Comparison of ENCODE assay signal across 11 cellular contexts in the genomic region with DNA sequence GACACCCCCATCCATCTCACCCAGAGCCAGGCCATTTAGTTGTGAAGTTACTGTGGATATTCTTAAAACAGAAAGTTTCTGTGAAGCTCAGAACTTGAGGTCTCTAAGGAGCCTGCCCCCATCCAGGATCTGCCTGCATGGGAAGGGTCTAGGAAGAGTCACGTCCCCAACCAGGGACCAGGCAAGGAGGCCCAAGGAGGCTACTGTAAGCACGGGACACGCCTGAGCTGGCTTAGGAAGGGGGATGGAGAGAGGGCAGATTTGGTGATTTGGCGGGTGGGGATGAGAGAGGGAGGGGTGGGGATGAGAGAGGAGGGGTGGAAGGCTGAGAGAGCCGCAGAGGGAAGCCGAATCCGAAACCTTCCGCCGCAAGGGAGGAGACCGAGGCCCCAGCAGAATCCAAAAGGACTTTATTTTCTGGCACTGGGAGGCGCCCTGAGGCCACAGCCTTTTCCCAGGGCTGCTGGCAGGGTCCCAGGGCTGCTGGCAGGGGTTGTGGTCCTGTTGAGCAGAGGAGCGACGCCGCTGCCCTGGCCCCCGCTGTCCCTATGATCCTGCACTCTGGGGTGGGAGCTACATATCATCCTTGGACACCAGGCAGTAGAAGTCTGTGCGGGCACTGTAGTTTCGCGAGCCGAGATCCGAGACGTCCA. TPM values are rescaled to one million over a fixed set of nuclear protein-coding genes. Genes with fewer than 3 reads are reported as not detected.
DNase-seq lines count a peak whose midpoint lies in the region; ATAC-seq and TF ChIP-seq lines count a peak whose summit lies in the region.
"Had no signal": no experiment of that assay in that cellular context is flagged by ENCODE, and none has a peak within 500 bp of the region (broad histone marks: within the 10 kb centered on the region; RNA-seq: fewer than 3 reads in every experiment).

No MANE protein-coding gene starts in this region.

- 73% methylated on average over 14 of the region's 21 CpGs for WGBS in mammary epithelial cell (ENCODE audit: low coverage, missing lambda C conversion rate)

- 0 out of 3 replicates have a peak, but pooled peaks have one; percentile 0 for ATAC-seq in RWPE2 (ENCODE audit: low read depth)
- no peak for ATAC-seq in activated CD4-positive, CD25-positive, alpha-beta regulatory T cell treated with anti-CD3 and anti-CD28 coated beads, Interleukin-2, amount 50 U/mL, for 24 hours
- ATAC-seq: activated naive CD4-positive, alpha-beta T cell treated with anti-CD3 and anti-CD28 coated beads, Interleukin-2, amount 50 U/mL, for 72 hours had no signal

- no peaks in the 10 kb centered on the region for H3K9me3 ChIP-seq in RWPE2 (ENCODE audit: severe bottlenecking)
- H3K9me3 ChIP-seq in neural progenitor cell (ENCODE audit: low read depth) = no peaks in the 10 kb centered on the region
- H3K9me3 ChIP-seq in mammary epithelial cell (replicated peaks; ENCODE audit: insufficient read depth, low read length) = no peaks in the 10 kb centered on the region

- no TSS peak for BruUV-seq in mammary epithelial cell (replicated peaks; lab: Mats Ljungman, UMichigan)

- H3K36me3 Mint-ChIP-seq in neural progenitor cell = no peaks in the 10 kb centered on the region
- H3K36me3 Mint-ChIP-seq: activated naive CD4-positive, alpha-beta T cell treated with anti-CD3 and anti-CD28 coated beads, Interleukin-2, amount 50 U/mL, for 72 hours had no signal

- H3K36me3 ChIP-seq in RWPE2 (ENCODE audit: low read depth) = peaks cover 23% of the 10 kb centered on the region
- H3K36me3 ChIP-seq in neural progenitor cell = no peaks in the 10 kb centered on the region
- H3K36me3 ChIP-seq in mammary epithelial cell (ENCODE audit: insufficient read depth, low read length) = peaks cover 12% of the 10 kb centered on the region

- H3K4me1 Mint-ChIP-seq in neural progenitor cell = no peaks in the 10 kb centered on the region

- dilution Hi-C loops in mammary epithelial cell (cut with HindIII; ENCODE audit: low sequenced_read_pairs) = no loop called here

- H3K79me2 ChIP-seq in neural progenitor cell (ENCODE audit: low read depth) = no peaks in the 10 kb centered on the region
- H3K79me2 ChIP-seq in mammary epithelial cell (ENCODE audit: insufficient read depth, low read length) = peaks cover 25% of the 10 kb centered on the region

- H3K4me3 ChIP-seq in RWPE2 (ENCODE audit: severe bottlenecking) (no peak overlapping the region), fibroblast of pulmonary artery (replicated peaks; ENCODE audit: low read depth, low read length) (no peak overlapping the region), neural progenitor cell (no peak overlapping the region), mammary epithelial cell (replicated peaks in 1 of 3; ENCODE audit: insufficient read depth in 1 of 3, low read depth in 2 of 3, low read length in 3 of 3) (no peak overlapping the region)

- peak overlapping the region; percentile 72 for H3K27ac Mint-ChIP-seq in neural progenitor cell

- no peaks in the 10 kb centered on the region for H3K9me3 Mint-ChIP-seq in neural progenitor cell
- H3K9me3 Mint-ChIP-seq: activated naive CD4-positive, alpha-beta T cell treated with anti-CD3 and anti-CD28 coated beads, Interleukin-2, amount 50 U/mL, for 72 hours had no signal

- H3K4me2 ChIP-seq in neural progenitor cell = no peak overlapping the region
- H3K4me2 ChIP-seq in mammary epithelial cell (ENCODE audit: insufficient read depth, low read depth, low read length) = no peak overlapping the region

- H3K27me3 ChIP-seq in RWPE2 (ENCODE audit: insufficient read depth, poor library complexity, severe bottlenecking) (no peaks in the 10 kb centered on the region), neural progenitor cell (peaks cover 19% of the 10 kb centered on the region), mammary epithelial cell (ENCODE audit: insufficient read depth, low read length) (no peaks in the 10 kb centered on the region)

- TF ChIP-seq CTCF in RWPE2 (IDR thresholded peaks at IDR 0.05; ENCODE audit: poor library complexity, severe bottlenecking) = no peak
- no peak for TF ChIP-seq CTCF in fibroblast of pulmonary artery (IDR thresholded peaks at IDR 0.05; ENCODE audit: low read length, missing control alignments)
- TF ChIP-seq CTCF in neural progenitor cell (IDR thresholded peaks at IDR 0.05) = no peak
- TF ChIP-seq CTCF in mammary epithelial cell (conservative IDR thresholded peaks at IDR 0.05 in 1 of 2, IDR thresholded peaks at IDR 0.05 in 1 of 2; ENCODE audit: extremely low read depth in 1 of 2, insufficient read depth in 1 of 2, low read depth in 1 of 2, low read length in 2 of 2) = no peak

- CTCF ChIA-PET in mammary epithelial cell (lab: Charles Lee; ENCODE audit: low non-redundant PET) = no interaction called here

- H3K9ac ChIP-seq in neural progenitor cell = no peak overlapping the region
- no peak overlapping the region for H3K9ac ChIP-seq in mammary epithelial cell (ENCODE audit: insufficient read depth, low read length)

- in situ Hi-C loops in mammary epithelial cell (cut with MboI; ENCODE audit: low sequenced_read_pairs in 2 of 2) = no loop called here

- H4K20me1 ChIP-seq in neural progenitor cell (ENCODE audit: low read depth) (no peaks in the 10 kb centered on the region), mammary epithelial cell (ENCODE audit: insufficient read depth, low read length) (peaks cover 6% of the 10 kb centered on the region)

- peaks cover 7% of the 10 kb centered on the region for H3K27me3 Mint-ChIP-seq in neural progenitor cell (ENCODE audit: insufficient read depth, low read depth)

- DNase-seq in EH (ENCODE audit: low read depth) (peak; percentile 16), RWPE2 (ENCODE audit: low spot score) (no peak), fibroblast of pulmonary artery (ENCODE audit: low read depth) (peak; percentile 26), neural progenitor cell (ENCODE audit: low spot score) (no peak), NCI-H1048 (lab: John Stamatoyannopoulos, UW) (no peak), mammary epithelial cell (no peak)
- no peak for DNase-seq in stimulated activated CD4-positive, alpha-beta T cell treated with anti-CD3 and anti-CD28 coated beads, Interleukin-4, amount 100 ng/mL, for 4 hours
- DNase-seq: NCI-H1105 had no signal

- H3K4me1 ChIP-seq in RWPE2 (ENCODE audit: insufficient read depth, poor library complexity, severe bottlenecking) = no peaks in the 10 kb centered on the region
- no peaks in the 10 kb centered on the region for H3K4me1 ChIP-seq in neural progenitor cell
- H3K4me1 ChIP-seq in mammary epithelial cell (ENCODE audit: insufficient read depth, low read length) = peaks cover 11% of the 10 kb centered on the region

- peaks cover 4% of the 10 kb centered on the region for H3F3A ChIP-seq in neural progenitor cell (ENCODE audit: low read depth)

- peak overlapping the region; percentile 71 for H3K4me3 Mint-ChIP-seq in neural progenitor cell

- H2AFZ ChIP-seq in neural progenitor cell (replicated peaks) (no peak overlapping the region), mammary epithelial cell (ENCODE audit: low read depth, low read length) (no peak overlapping the region)

- H3K27ac ChIP-seq in RWPE2 (ENCODE audit: poor library complexity, severe bottlenecking) (no peak overlapping the region), neural progenitor cell (no peak overlapping the region), mammary epithelial cell (ENCODE audit: insufficient read depth, low read depth, low read length) (no peak overlapping the region)

- intact Hi-C loops in mammary epithelial cell (cut with micrococcal nuclease) = no loop called here

RNA-seq across cellular contexts. Expression of gene SIGIRR, which starts 9.3 kb away (rescaled TPM):
- 5.4 and 8.4 TPM in 2 replicates for total RNA-seq in neural progenitor cell (ENCODE audit: low replicate concordance)
- total RNA-seq in mammary epithelial cell = 1 to 10 TPM; 1.8 to 5.4 TPM
- 1.6 TPM for polyA plus RNA-seq in mammary epithelial cell
- polyA minus RNA-seq in mammary epithelial cell = not detected

RNA-seq across cellular contexts. Expression of gene PKP3, which starts 11.4 kb away (rescaled TPM):
- total RNA-seq in neural progenitor cell (ENCODE audit: low replicate concordance) (6.5 and 8.5 TPM in 2 replicates), mammary epithelial cell (100 to 1,000 TPM; 248 to 274 TPM)
- 149 TPM for polyA plus RNA-seq in mammary epithelial cell
- polyA minus RNA-seq in mammary epithelial cell = 62.8 TPM

RNA-seq across cellular contexts. Expression of gene B4GALNT4, which starts 36.1 kb away (rescaled TPM):
- 16.4 and 110 TPM in 2 replicates for total RNA-seq in neural progenitor cell (ENCODE audit: low replicate concordance)
- 10 to 100 TPM in 1 of 2 donors, 1 to 10 TPM in 1; 1.5 to 16.2 TPM for total RNA-seq in mammary epithelial cell
- polyA plus RNA-seq in mammary epithelial cell = 7.6 TPM
- 5.0 TPM for polyA minus RNA-seq in mammary epithelial cell

RNA-seq across cellular contexts. Expression of gene ANO9, which starts 36.4 kb away (rescaled TPM):
- total RNA-seq in neural progenitor cell (ENCODE audit: low replicate concordance) (1.3 and 4.7 TPM in 2 replicates), mammary epithelial cell (10 to 100 TPM; 11.3 to 31.2 TPM)
- polyA plus RNA-seq in mammary epithelial cell = 16.6 TPM
- polyA minus RNA-seq in mammary epithelial cell = 12.6 TPM
- total RNA-seq: osteoblast had no signal

RNA-seq across cellular contexts. Expression of gene PTDSS2, which starts 44.6 kb away (rescaled TPM):
- total RNA-seq in neural progenitor cell (ENCODE audit: low replicate concordance) = 24.7 and 44.2 TPM in 2 replicates
- 10 to 100 TPM; 30.8 to 34.5 TPM for total RNA-seq in mammary epithelial cell
- polyA plus RNA-seq in mammary epithelial cell = 32.6 TPM
- polyA minus RNA-seq in mammary epithelial cell = 41.4 TPM

Comparison
In these comparisons a context has a peak if more than half of its experiments do, and no peak if none do; other contexts are left out.
1. DNase-seq: peak in EH (single experiment) and fibroblast of pulmonary artery (single experiment); none in RWPE2 (single experiment), neural progenitor cell (single experiment), stimulated activated CD4-positive, alpha-beta T cell treated with anti-CD3 and anti-CD28 coated beads, Interleukin-4, amount 100 ng/mL, for 4 hours (0 of 2), NCI-H1048 (single experiment) and mammary epithelial cell (single experiment).
2. RNA of gene PKP3, which starts 11.4 kb away (total RNA-seq): 248 to 274 TPM in mammary epithelial cell; 6.5 to 8.5 TPM in neural progenitor cell; every median in the first group is over 10 times any median in the second.